Comparison of ENCODE assay signal across 1 cellular context in the genomic region with DNA sequence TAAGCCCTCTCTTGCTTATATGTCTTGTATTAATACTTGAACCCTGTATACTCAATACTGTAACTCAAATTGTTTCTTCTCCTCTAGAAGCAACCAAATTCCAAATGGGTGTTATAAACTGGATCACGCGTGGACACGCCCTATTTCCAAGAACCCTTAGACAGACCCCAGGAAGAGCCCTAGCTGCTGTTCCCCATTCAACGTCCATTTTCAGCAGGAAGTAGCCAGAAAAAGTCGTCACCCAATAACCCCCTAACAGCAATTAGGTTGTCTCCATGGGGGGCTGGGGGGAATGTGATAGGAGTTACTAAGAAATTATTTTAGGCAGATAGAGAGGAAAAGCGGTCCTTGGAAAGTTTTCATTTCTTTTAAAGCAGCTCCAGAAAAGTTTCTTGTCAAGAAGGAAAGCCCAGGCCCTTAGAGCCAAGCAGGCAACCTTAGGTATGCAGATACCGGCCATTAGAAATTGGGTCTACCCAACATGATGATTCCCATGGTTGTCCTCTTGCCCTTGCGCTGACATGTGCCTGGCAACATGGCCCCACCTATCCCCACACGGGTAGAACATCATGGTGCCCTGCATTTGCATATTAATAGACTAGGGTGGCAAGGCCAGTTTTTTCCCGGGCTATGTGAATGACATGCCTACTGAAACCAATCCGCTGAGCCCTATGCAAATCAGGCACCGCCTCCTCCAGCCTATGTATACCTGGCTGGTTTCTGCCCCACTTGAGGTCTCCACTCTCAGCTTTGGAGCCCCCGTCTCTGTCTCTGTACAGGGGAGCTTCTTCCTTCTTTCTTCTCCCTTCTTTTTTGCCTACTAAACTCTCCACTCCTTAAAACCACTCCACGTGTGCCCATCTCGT.
TF ChIP-seq lines count a peak whose summit lies in the region.

No MANE protein-coding gene starts in this region.

TF ChIP-seq in K562, 482 proteins besides CTCF, POLR2A, EP300 and RAD21 (continued from another document and continues in another):
- TF ChIP-seq, protein P1, sequence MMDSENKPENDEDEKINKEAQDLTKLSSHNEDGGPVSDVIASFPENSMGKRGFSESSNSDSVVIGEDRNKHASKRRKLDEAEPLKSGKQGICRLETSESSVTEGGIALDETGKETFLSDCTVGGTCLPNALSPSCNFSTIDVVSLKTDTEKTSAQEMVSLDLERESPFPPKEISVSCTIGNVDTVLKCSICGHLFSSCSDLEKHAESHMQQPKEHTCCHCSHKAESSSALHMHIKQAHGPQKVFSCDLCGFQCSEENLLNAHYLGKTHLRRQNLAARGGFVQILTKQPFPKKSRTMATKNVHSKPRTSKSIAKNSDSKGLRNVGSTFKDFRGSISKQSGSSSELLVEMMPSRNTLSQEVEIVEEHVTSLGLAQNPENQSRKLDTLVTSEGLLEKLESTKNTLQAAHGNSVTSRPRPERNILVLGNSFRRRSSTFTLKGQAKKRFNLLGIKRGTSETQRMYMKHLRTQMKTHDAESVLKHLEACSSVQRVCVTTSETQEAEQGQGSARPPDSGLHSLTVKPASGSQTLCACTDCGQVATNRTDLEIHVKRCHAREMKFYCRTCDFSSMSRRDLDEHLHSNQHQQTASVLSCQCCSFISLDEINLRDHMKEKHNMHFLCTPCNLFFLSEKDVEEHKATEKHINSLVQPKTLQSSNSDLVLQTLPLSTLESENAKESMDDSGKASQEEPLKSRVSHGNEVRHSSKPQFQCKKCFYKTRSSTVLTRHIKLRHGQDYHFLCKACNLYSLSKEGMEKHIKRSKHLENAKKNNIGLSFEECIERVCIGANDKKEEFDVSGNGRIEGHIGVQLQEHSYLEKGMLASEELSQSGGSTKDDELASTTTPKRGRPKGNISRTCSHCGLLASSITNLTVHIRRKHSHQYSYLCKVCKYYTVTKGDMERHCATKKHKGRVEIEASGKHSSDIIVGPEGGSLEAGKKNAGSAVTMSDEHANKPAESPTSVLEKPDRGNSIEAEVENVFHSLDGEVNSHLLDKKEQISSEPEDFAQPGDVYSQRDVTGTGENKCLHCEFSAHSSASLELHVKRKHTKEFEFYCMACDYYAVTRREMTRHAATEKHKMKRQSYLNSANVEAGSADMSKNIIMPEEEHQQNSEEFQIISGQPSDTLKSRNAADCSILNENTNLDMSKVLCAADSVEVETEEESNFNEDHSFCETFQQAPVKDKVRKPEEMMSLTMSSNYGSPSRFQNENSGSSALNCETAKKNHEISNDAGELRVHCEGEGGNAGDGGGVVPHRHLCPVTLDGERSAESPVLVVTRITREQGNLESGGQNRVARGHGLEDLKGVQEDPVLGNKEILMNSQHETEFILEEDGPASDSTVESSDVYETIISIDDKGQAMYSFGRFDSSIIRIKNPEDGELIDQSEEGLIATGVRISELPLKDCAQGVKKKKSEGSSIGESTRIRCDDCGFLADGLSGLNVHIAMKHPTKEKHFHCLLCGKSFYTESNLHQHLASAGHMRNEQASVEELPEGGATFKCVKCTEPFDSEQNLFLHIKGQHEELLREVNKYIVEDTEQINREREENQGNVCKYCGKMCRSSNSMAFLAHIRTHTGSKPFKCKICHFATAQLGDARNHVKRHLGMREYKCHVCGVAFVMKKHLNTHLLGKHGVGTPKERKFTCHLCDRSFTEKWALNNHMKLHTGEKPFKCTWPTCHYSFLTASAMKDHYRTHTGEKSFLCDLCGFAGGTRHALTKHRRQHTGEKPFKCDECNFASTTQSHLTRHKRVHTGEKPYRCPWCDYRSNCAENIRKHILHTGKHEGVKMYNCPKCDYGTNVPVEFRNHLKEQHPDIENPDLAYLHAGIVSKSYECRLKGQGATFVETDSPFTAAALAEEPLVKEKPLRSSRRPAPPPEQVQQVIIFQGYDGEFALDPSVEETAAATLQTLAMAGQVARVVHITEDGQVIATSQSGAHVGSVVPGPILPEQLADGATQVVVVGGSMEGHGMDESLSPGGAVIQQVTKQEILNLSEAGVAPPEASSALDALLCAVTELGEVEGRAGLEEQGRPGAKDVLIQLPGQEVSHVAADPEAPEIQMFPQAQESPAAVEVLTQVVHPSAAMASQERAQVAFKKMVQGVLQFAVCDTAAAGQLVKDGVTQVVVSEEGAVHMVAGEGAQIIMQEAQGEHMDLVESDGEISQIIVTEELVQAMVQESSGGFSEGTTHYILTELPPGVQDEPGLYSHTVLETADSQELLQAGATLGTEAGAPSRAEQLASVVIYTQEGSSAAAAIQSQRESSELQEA (IDR thresholded peaks at IDR 0.05; ENCODE audit: low read depth): no peak
- TF ChIP-seq JUNB (CRISPR knock-in tag; conservative IDR thresholded peaks at IDR 0.05): no peak
- no peak for TF ChIP-seq HMG20A (CRISPR knock-in tag; conservative IDR thresholded peaks at IDR 0.05)
- TF ChIP-seq, protein P2, sequence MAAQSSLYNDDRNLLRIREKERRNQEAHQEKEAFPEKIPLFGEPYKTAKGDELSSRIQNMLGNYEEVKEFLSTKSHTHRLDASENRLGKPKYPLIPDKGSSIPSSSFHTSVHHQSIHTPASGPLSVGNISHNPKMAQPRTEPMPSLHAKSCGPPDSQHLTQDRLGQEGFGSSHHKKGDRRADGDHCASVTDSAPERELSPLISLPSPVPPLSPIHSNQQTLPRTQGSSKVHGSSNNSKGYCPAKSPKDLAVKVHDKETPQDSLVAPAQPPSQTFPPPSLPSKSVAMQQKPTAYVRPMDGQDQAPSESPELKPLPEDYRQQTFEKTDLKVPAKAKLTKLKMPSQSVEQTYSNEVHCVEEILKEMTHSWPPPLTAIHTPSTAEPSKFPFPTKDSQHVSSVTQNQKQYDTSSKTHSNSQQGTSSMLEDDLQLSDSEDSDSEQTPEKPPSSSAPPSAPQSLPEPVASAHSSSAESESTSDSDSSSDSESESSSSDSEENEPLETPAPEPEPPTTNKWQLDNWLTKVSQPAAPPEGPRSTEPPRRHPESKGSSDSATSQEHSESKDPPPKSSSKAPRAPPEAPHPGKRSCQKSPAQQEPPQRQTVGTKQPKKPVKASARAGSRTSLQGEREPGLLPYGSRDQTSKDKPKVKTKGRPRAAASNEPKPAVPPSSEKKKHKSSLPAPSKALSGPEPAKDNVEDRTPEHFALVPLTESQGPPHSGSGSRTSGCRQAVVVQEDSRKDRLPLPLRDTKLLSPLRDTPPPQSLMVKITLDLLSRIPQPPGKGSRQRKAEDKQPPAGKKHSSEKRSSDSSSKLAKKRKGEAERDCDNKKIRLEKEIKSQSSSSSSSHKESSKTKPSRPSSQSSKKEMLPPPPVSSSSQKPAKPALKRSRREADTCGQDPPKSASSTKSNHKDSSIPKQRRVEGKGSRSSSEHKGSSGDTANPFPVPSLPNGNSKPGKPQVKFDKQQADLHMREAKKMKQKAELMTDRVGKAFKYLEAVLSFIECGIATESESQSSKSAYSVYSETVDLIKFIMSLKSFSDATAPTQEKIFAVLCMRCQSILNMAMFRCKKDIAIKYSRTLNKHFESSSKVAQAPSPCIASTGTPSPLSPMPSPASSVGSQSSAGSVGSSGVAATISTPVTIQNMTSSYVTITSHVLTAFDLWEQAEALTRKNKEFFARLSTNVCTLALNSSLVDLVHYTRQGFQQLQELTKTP (IDR thresholded peaks at IDR 0.05; ENCODE audit: low read depth in 1 of 2, partially characterized antibody in 2 of 2): peak in 1 of 2 experiments; percentile 12
- TF ChIP-seq, protein P3, sequence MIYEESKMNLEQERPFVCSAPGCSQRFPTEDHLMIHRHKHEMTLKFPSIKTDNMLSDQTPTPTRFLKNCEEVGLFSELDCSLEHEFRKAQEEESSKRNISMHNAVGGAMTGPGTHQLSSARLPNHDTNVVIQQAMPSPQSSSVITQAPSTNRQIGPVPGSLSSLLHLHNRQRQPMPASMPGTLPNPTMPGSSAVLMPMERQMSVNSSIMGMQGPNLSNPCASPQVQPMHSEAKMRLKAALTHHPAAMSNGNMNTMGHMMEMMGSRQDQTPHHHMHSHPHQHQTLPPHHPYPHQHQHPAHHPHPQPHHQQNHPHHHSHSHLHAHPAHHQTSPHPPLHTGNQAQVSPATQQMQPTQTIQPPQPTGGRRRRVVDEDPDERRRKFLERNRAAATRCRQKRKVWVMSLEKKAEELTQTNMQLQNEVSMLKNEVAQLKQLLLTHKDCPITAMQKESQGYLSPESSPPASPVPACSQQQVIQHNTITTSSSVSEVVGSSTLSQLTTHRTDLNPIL (CRISPR knock-in tag; IDR thresholded peaks at IDR 0.05): no peak
- TF ChIP-seq POU5F1 (IDR thresholded peaks at IDR 0.05; ENCODE audit: borderline replicate concordance, low read depth, low read length, partially characterized antibody): no peak
- TF ChIP-seq, protein P4, sequence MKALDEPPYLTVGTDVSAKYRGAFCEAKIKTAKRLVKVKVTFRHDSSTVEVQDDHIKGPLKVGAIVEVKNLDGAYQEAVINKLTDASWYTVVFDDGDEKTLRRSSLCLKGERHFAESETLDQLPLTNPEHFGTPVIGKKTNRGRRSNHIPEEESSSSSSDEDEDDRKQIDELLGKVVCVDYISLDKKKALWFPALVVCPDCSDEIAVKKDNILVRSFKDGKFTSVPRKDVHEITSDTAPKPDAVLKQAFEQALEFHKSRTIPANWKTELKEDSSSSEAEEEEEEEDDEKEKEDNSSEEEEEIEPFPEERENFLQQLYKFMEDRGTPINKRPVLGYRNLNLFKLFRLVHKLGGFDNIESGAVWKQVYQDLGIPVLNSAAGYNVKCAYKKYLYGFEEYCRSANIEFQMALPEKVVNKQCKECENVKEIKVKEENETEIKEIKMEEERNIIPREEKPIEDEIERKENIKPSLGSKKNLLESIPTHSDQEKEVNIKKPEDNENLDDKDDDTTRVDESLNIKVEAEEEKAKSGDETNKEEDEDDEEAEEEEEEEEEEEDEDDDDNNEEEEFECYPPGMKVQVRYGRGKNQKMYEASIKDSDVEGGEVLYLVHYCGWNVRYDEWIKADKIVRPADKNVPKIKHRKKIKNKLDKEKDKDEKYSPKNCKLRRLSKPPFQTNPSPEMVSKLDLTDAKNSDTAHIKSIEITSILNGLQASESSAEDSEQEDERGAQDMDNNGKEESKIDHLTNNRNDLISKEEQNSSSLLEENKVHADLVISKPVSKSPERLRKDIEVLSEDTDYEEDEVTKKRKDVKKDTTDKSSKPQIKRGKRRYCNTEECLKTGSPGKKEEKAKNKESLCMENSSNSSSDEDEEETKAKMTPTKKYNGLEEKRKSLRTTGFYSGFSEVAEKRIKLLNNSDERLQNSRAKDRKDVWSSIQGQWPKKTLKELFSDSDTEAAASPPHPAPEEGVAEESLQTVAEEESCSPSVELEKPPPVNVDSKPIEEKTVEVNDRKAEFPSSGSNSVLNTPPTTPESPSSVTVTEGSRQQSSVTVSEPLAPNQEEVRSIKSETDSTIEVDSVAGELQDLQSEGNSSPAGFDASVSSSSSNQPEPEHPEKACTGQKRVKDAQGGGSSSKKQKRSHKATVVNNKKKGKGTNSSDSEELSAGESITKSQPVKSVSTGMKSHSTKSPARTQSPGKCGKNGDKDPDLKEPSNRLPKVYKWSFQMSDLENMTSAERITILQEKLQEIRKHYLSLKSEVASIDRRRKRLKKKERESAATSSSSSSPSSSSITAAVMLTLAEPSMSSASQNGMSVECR (CRISPR knock-in tag; IDR thresholded peaks at IDR 0.05): no peak
- peak in 1 of 2 experiments; percentile 9; a peak in 1 of 4 replicates for TF ChIP-seq ARNT (IDR thresholded peaks at IDR 0.05)
- TF ChIP-seq HEY1 (CRISPR knock-in tag; IDR thresholded peaks at IDR 0.05; ENCODE audit: borderline replicate concordance): no peak
- no peak for TF ChIP-seq SRSF3 (IDR thresholded peaks at IDR 0.05; ENCODE audit: insufficient read depth, low read length)
- TF ChIP-seq, protein P5, sequence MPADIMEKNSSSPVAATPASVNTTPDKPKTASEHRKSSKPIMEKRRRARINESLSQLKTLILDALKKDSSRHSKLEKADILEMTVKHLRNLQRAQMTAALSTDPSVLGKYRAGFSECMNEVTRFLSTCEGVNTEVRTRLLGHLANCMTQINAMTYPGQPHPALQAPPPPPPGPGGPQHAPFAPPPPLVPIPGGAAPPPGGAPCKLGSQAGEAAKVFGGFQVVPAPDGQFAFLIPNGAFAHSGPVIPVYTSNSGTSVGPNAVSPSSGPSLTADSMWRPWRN (IDR thresholded peaks at IDR 0.05; ENCODE audit: low read depth): no peak
- TF ChIP-seq, protein P6, sequence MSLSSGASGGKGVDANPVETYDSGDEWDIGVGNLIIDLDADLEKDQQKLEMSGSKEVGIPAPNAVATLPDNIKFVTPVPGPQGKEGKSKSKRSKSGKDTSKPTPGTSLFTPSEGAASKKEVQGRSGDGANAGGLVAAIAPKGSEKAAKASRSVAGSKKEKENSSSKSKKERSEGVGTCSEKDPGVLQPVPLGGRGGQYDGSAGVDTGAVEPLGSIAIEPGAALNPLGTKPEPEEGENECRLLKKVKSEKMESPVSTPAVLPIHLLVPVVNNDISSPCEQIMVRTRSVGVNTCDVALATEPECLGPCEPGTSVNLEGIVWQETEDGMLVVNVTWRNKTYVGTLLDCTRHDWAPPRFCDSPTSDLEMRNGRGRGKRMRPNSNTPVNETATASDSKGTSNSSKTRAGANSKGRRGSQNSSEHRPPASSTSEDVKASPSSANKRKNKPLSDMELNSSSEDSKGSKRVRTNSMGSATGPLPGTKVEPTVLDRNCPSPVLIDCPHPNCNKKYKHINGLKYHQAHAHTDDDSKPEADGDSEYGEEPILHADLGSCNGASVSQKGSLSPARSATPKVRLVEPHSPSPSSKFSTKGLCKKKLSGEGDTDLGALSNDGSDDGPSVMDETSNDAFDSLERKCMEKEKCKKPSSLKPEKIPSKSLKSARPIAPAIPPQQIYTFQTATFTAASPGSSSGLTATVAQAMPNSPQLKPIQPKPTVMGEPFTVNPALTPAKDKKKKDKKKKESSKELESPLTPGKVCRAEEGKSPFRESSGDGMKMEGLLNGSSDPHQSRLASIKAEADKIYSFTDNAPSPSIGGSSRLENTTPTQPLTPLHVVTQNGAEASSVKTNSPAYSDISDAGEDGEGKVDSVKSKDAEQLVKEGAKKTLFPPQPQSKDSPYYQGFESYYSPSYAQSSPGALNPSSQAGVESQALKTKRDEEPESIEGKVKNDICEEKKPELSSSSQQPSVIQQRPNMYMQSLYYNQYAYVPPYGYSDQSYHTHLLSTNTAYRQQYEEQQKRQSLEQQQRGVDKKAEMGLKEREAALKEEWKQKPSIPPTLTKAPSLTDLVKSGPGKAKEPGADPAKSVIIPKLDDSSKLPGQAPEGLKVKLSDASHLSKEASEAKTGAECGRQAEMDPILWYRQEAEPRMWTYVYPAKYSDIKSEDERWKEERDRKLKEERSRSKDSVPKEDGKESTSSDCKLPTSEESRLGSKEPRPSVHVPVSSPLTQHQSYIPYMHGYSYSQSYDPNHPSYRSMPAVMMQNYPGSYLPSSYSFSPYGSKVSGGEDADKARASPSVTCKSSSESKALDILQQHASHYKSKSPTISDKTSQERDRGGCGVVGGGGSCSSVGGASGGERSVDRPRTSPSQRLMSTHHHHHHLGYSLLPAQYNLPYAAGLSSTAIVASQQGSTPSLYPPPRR (CRISPR knock-in tag; IDR thresholded peaks at IDR 0.05; ENCODE audit: borderline replicate concordance): no peak
- TF ChIP-seq GABPB2 (CRISPR knock-in tag; conservative IDR thresholded peaks at IDR 0.05): no peak
- no peak for TF ChIP-seq GABPB1 (CRISPR knock-in tag; IDR thresholded peaks at IDR 0.05)
- no peak; the same call in 1 of the 2 replicates for TF ChIP-seq HCFC1 (IDR thresholded peaks at IDR 0.05; ENCODE audit: low read depth, low read length)
- TF ChIP-seq BHLHE40 (IDR thresholded peaks at IDR 0.05; ENCODE audit: low read length): peak; percentile 67
- peak; percentile 36; the same call in 1 of the 2 replicates for TF ChIP-seq LEF1 (IDR thresholded peaks at IDR 0.05)
- no peak for TF ChIP-seq RFX1 (IDR thresholded peaks at IDR 0.05)
- TF ChIP-seq, protein P7, sequence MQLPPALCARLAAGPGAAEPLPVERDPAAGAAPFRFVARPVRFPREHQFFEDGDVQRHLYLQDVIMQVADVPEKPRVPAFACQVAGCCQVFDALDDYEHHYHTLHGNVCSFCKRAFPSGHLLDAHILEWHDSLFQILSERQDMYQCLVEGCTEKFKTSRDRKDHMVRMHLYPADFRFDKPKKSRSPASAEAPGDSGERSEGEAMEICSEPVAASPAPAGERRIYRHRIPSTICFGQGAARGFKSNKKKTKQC (CRISPR knock-in tag; IDR thresholded peaks at IDR 0.05): no peak
